Comparison of ENCODE assay signal across 18 cellular contexts in the genomic region with DNA sequence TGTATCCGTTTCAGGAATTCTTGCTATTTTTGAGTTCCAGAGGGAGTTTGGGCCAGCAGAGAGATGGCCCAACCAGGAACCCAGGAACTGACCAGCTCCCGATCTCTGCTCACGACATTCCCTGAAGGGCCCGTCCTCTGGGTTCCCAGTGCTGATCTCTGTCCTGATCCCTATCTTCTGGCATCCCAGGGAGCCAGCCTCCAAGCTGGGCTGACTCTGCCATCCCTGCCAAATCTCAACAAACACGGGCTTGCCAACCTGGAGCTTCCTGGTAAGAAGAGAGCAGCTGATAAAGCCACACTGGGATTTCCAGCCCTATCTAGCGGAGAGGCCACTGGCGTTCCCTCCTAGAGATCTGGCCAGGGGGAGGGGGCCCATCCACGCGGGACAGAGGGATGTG. TPM values are rescaled to one million over a fixed set of nuclear protein-coding genes. Genes with fewer than 3 reads are reported as not detected.
"Had no signal": no experiment of that assay in that cellular context is flagged by ENCODE, and none has a peak within 500 bp of the region (broad histone marks: within the 10 kb centered on the region; RNA-seq: fewer than 3 reads in every experiment).

No MANE protein-coding gene starts in this region.

- H3K9me3 Mint-ChIP-seq: activated B cell treated with CpG ODN at 0.5 μM for 24 hours; activated CD4-positive, alpha-beta T cell treated with anti-CD3 and anti-CD28 coated beads, Interleukin-2, amount 10 ng/mL, durations not matched to agents 7 days and 5 days; activated naive CD4-positive, alpha-beta T cell treated with anti-CD3 and anti-CD28 coated beads, Interleukin-2, amount 10 ng/mL, durations not matched to agents 7 days and 5 days; activated T-helper 17 cell treated with anti-CD3 and anti-CD28 coated beads, Interleukin-2, amount 50 U/mL, for 72 hours; effector memory CD8-positive, alpha-beta T cell; immature natural killer cell; memory B cell; natural killer cell; stimulated activated naive CD8-positive, alpha-beta T cell treated with anti-CD3 and anti-CD28 coated beads, Interleukin-15, Interleukin-2, amounts not matched to agents 100 ng/mL and 50 ng/mL, for 24 hours; T-helper 1 cell treated with Interleukin-12 subunit alpha and Interleukin-12 subunit beta and Interleukin-4 antibody, amounts not matched to agents 30 μg/mL and 1 μg/mL, for 36 hours had no signal

- DNase-seq: activated B cell treated with CpG ODN at 0.5 μM for 24 hours; activated CD4-positive, alpha-beta T cell treated with anti-CD3 and anti-CD28 coated beads, Interleukin-2, amount 10 ng/mL, durations not matched to agents 7 days and 5 days; activated CD8-positive, alpha-beta memory T cell treated with anti-CD3 and anti-CD28 coated beads for 24 hours; activated naive CD4-positive, alpha-beta T cell treated with anti-CD3 and anti-CD28 coated beads, Interleukin-2, amount 10 ng/mL, durations not matched to agents 7 days and 5 days; cortex of kidney; effector memory CD8-positive, alpha-beta T cell; erythroblast; immature natural killer cell; left colon; natural killer cell; nucleus accumbens; stimulated activated CD4-positive, alpha-beta T cell treated with anti-CD3 and anti-CD28 coated beads, Interleukin-15, amount 100 ng/mL, for 24 hours; stimulated activated CD4-positive, alpha-beta T cell treated with anti-CD3 and anti-CD28 coated beads, Interleukin-4, amount 100 ng/mL, for 24 hours; tibial artery had no signal

- H3K4me1 Mint-ChIP-seq: activated B cell treated with CpG ODN at 0.5 μM for 24 hours; activated CD4-positive, alpha-beta T cell treated with anti-CD3 and anti-CD28 coated beads, Interleukin-2, amount 10 ng/mL, durations not matched to agents 7 days and 5 days; activated naive CD4-positive, alpha-beta T cell treated with anti-CD3 and anti-CD28 coated beads, Interleukin-2, amount 10 ng/mL, durations not matched to agents 7 days and 5 days; activated T-helper 17 cell treated with anti-CD3 and anti-CD28 coated beads, Interleukin-2, amount 50 U/mL, for 72 hours; immature natural killer cell; memory B cell; natural killer cell had no signal

- H3K9me3 ChIP-seq: tibial artery had no signal

- H3K27ac Mint-ChIP-seq: activated B cell treated with CpG ODN at 0.5 μM for 24 hours; activated CD4-positive, alpha-beta T cell treated with anti-CD3 and anti-CD28 coated beads, Interleukin-2, amount 10 ng/mL, durations not matched to agents 7 days and 5 days; activated naive CD4-positive, alpha-beta T cell treated with anti-CD3 and anti-CD28 coated beads, Interleukin-2, amount 10 ng/mL, durations not matched to agents 7 days and 5 days; activated T-helper 17 cell treated with anti-CD3 and anti-CD28 coated beads, Interleukin-2, amount 50 U/mL, for 72 hours; immature natural killer cell; memory B cell; natural killer cell; stimulated activated naive CD8-positive, alpha-beta T cell treated with anti-CD3 and anti-CD28 coated beads, Interleukin-15, Interleukin-2, amounts not matched to agents 100 ng/mL and 50 ng/mL, for 24 hours; T-helper 1 cell treated with Interleukin-12 subunit alpha and Interleukin-12 subunit beta and Interleukin-4 antibody, amounts not matched to agents 30 μg/mL and 1 μg/mL, for 36 hours had no signal

- H3K4me1 ChIP-seq: tibial artery had no signal

- ATAC-seq: activated T-helper 17 cell treated with anti-CD3 and anti-CD28 coated beads, Interleukin-2, amount 50 U/mL, for 72 hours; effector memory CD8-positive, alpha-beta T cell; left colon; natural killer cell had no signal

- H3K4me3 ChIP-seq: tibial artery had no signal

- H3K27ac ChIP-seq: tibial artery had no signal

- H3K36me3 Mint-ChIP-seq: activated naive CD4-positive, alpha-beta T cell treated with anti-CD3 and anti-CD28 coated beads, Interleukin-2, amount 10 ng/mL, durations not matched to agents 7 days and 5 days; immature natural killer cell; memory B cell; natural killer cell had no signal

- H3K4me3 Mint-ChIP-seq: activated B cell treated with CpG ODN at 0.5 μM for 24 hours; activated CD4-positive, alpha-beta T cell treated with anti-CD3 and anti-CD28 coated beads, Interleukin-2, amount 10 ng/mL, durations not matched to agents 7 days and 5 days; activated naive CD4-positive, alpha-beta T cell treated with anti-CD3 and anti-CD28 coated beads, Interleukin-2, amount 10 ng/mL, durations not matched to agents 7 days and 5 days; activated T-helper 17 cell treated with anti-CD3 and anti-CD28 coated beads, Interleukin-2, amount 50 U/mL, for 72 hours; effector memory CD8-positive, alpha-beta T cell; immature natural killer cell; memory B cell; natural killer cell; stimulated activated naive CD8-positive, alpha-beta T cell treated with anti-CD3 and anti-CD28 coated beads, Interleukin-15, Interleukin-2, amounts not matched to agents 100 ng/mL and 50 ng/mL, for 24 hours; T-helper 1 cell treated with Interleukin-12 subunit alpha and Interleukin-12 subunit beta and Interleukin-4 antibody, amounts not matched to agents 30 μg/mL and 1 μg/mL, for 36 hours had no signal

- H3K27me3 Mint-ChIP-seq: activated CD4-positive, alpha-beta T cell treated with anti-CD3 and anti-CD28 coated beads, Interleukin-2, amount 10 ng/mL, durations not matched to agents 7 days and 5 days; activated T-helper 17 cell treated with anti-CD3 and anti-CD28 coated beads, Interleukin-2, amount 50 U/mL, for 72 hours; stimulated activated naive CD8-positive, alpha-beta T cell treated with anti-CD3 and anti-CD28 coated beads, Interleukin-15, Interleukin-2, amounts not matched to agents 100 ng/mL and 50 ng/mL, for 24 hours had no signal

- H3K27me3 ChIP-seq: tibial artery had no signal

RNA-seq across cellular contexts. Expression of gene GPRC5B, which starts 16.2 kb away (rescaled TPM):
- total RNA-seq: activated T-helper 17 cell treated with anti-CD3 and anti-CD28 coated beads, Interleukin-2, amount 50 U/mL, for 72 hours; natural killer cell had no signal
- polyA plus RNA-seq: immature natural killer cell had no signal
